Comparison of ENCODE assay signal across 12 cellular contexts in the genomic region with DNA sequence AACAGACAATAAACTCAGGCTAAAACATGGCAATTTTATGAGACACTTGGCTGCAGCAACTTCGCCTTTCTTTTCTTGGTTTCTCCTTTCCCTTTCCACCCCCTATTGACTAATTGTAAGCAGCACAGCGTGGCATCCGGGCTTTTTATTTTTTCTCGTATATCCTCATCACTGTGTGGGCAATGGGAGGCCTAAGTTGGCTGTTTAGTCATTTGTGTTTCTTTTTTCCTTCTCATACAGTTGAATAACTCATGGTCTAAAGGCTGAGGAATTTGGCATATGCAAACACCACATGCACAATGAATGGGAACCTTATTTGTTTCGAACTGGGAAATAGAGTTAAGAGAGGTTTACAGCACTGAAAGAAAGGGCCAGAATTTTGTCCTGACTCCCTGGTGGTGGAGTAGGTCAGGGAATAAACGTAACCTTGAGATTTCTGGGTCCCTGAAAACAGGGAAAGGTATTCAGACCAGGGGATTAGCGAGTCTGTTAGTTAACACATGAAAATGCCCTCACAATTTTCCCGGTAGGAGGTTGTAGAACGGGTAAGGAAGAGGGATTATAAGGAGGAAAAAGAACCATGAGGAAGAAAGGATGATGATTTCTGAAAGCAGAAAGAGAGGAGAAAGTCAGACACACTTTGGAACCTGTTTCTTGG.
DNase-seq lines count a peak whose midpoint lies in the region; ATAC-seq and TF ChIP-seq lines count a peak whose summit lies in the region.
"Had no signal": no experiment of that assay in that cellular context is flagged by ENCODE, and none has a peak within 500 bp of the region (broad histone marks: within the 10 kb centered on the region; RNA-seq: fewer than 3 reads in every experiment).

No MANE protein-coding gene starts in this region.

- no peak overlapping the region for H3K4me3 ChIP-seq in SJSA1
- H3K4me3 ChIP-seq in hepatocyte, result no peak overlapping the region
- H3K4me3 ChIP-seq: K562 had no signal

- H3K9me2 ChIP-seq in hepatocyte (replicated peaks; ENCODE audit: insufficient read depth), result no peaks in the 10 kb centered on the region

- H3K9me3 ChIP-seq in SJSA1 (replicated peaks) (no peaks in the 10 kb centered on the region), hepatocyte (ENCODE audit: low read depth) (no peaks in the 10 kb centered on the region)

- H2AFZ ChIP-seq in hepatocyte, result peak overlapping the region; percentile 29

- DNase-seq in GM04503 (ENCODE audit: low read depth) (peak; percentile 27), SJSA1 (ENCODE audit: low read depth in 1 of 2, low spot score in 2 of 2) (peak; percentile 55 to 75), hepatocyte (ENCODE audit: low spot score) (peak; percentile 40), renal cortical epithelial cell (ENCODE audit: low read depth) (peak; percentile 37), NCI-H1694 treated with DMSO at 0.1 percent for 48 hours (lab: John Stamatoyannopoulos, UW) (no peak), cerebellar nuclear complex (lab: John Stamatoyannopoulos, UW) (no peak)
- no peak for DNase-seq in stimulated activated CD8-positive, alpha-beta memory T cell treated with anti-CD3 and anti-CD28 coated beads, Interleukin-4, amount 100 ng/mL, for 48 hours
- DNase-seq: NCI-H82; stimulated activated CD4-positive, alpha-beta T cell treated with anti-CD3 and anti-CD28 coated beads, Interleukin-12 subunit alpha, Interleukin-12 subunit beta, amount 100 ng/mL, for 4 hours; stimulated activated naive CD8-positive, alpha-beta T cell treated with anti-CD3 and anti-CD28 coated beads, Interleukin-15, Interleukin-2, amounts not matched to agents 100 U/mL and 50 U/mL, for 24 hours had no signal

- H3K27ac ChIP-seq in SJSA1 (peak overlapping the region; percentile 71), hepatocyte (peak overlapping the region; percentile 17)

- no peaks in the 10 kb centered on the region for H3K79me2 ChIP-seq in hepatocyte

- H3K36me3 ChIP-seq in SJSA1 (no peaks in the 10 kb centered on the region), hepatocyte (replicated peaks; ENCODE audit: insufficient read depth, low read depth) (no peaks in the 10 kb centered on the region)

- 22% methylated on average over 9 of the region's 9 CpGs for WGBS in hepatocyte (ENCODE audit: low lambda C conversion rate, missing lambda C conversion rate)

- peak overlapping the region; percentile 31 for H3K4me2 ChIP-seq in hepatocyte

- H3K27me3 ChIP-seq in SJSA1 (replicated peaks) (no peaks in the 10 kb centered on the region), hepatocyte (no peaks in the 10 kb centered on the region)

- no peak for ATAC-seq in HG02763 (IDR thresholded peaks at IDR 0.05; ENCODE audit: unreplicated experiment)
- ATAC-seq: K562; stimulated activated naive CD8-positive, alpha-beta T cell treated with anti-CD3 and anti-CD28 coated beads, Interleukin-15, Interleukin-2, amounts not matched to agents 100 U/mL and 50 U/mL, for 24 hours had no signal

- peak; percentile 19 for TF ChIP-seq CTCF in hepatocyte (IDR thresholded peaks at IDR 0.05; ENCODE audit: poor library complexity)

- H3K4me1 ChIP-seq in SJSA1 (replicated peaks) (peaks cover 12% of the 10 kb centered on the region), hepatocyte (ENCODE audit: insufficient read depth) (peaks cover 8% of the 10 kb centered on the region)

- H4K20me1 ChIP-seq in hepatocyte (ENCODE audit: insufficient read depth, poor library complexity, severe bottlenecking), result no peaks in the 10 kb centered on the region

Comparison
In these comparisons a context has a peak if more than half of its experiments do, and no peak if none do; other contexts are left out.
1. DNase-seq: peak in GM04503 (single experiment), SJSA1 (2 of 2), hepatocyte (single experiment) and renal cortical epithelial cell (single experiment); none in NCI-H1694 treated with DMSO at 0.1 percent for 48 hours (single experiment), cerebellar nuclear complex (0 of 2) and stimulated activated CD8-positive, alpha-beta memory T cell treated with anti-CD3 and anti-CD28 coated beads, Interleukin-4, amount 100 ng/mL, for 48 hours (single experiment).